9 cellular contexts compared by ENCODE assay signal in the genomic region with DNA sequence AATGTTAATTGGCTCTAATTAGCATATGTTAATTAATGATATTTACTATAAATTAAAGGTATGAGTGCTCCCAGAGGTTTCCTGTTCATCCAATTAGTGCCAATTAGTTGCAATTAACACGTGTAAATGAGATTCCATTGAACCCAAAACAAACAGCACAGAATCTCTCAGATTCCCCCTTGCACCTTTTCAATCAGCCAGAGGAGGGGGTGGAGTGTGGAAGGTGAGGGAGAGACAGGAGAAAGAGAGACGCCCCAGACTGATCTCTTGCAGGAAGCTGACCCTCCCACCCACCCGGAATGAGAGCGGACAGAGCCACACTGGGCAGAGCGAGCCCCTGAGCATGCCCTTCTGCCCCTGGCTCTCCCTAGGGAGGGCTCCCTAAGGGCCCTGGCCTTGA. TPM values are rescaled to one million over a fixed set of nuclear protein-coding genes. Genes with fewer than 3 reads are reported as not detected.
"Had no signal": no experiment of that assay in that cellular context is flagged by ENCODE, and none has a peak within 500 bp of the region (broad histone marks: within the 10 kb centered on the region; RNA-seq: fewer than 3 reads in every experiment).

No MANE protein-coding gene starts in this region.

- DNase-seq: GM23248, GOT3, H7, H9, HCEC 1CT, HFFc6 had no signal

- H3K27ac ChIP-seq: GM23248 had no signal

- H3K27ac Mint-ChIP-seq: GM23338, H9, HFFc6 had no signal

- H3K4me2 ChIP-seq: GM23338 had no signal

- H3K4me3 ChIP-seq: GM23248, GM23338, HAP-1 had no signal

- H3K9ac ChIP-seq: GM23248 had no signal

- H3K9me3 Mint-ChIP-seq: GM23338, H9, HFFc6 had no signal

- H3K9me3 ChIP-seq: HAP-1 had no signal

- H3K4me1 ChIP-seq: HAP-1 had no signal

- H3K36me3 ChIP-seq: HAP-1 had no signal

- ATAC-seq: GM23338, HCT116 had no signal

- H3K4me3 Mint-ChIP-seq: GM23338, H9, HFFc6 had no signal

RNA-seq across cellular contexts. Expression of a gene that starts 24.1 kb away (rescaled TPM):
- total RNA-seq: GM23248 had no signal
- polyA plus RNA-seq: GM23248 had no signal
